In the genomic region with DNA sequence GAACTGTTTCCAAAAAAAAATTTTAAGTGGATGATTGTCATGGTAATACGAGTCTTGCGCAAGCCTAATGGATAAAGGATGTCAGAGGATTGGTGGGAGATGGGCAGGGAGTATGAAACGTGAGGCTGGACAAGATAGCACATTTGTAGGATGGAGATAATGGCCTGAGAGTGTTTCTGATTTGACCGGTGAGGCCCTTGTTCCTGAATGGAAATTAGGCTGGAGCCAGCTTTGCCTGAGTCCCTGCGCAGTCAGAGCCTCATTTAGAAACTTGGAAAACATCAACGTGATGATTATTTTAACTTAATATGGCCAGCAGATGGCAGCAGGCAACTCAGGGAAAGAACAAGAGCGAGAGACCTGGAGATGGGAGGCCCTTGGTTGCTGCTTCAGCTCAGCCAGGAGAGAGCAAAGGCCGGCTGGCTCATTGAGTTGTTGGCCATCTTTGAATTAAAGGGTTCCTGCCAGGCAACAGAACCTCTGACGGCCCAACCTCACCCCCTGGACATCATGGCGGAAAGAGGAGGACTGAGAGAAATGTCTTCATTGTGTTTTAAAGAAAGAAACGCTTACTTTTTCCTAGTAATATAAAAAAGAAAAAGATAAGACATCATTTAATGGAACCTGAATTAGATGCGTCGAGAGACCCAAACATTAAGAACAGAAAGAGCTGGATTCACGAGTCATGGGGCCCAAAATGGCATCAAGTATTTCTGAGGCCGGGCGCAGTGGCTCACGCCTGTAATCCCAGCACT, we compare ENCODE assay signal across 8 cellular contexts.
DNase-seq lines count a peak whose midpoint lies in the region; FAIRE-seq and TF ChIP-seq lines count a peak whose summit lies in the region.

No MANE protein-coding gene starts in this region.

- no peaks in the 10 kb centered on the region for H3K36me3 Mint-ChIP-seq in glutamatergic neuron (ENCODE audit: unreplicated experiment)

- peaks cover 5% of the 10 kb centered on the region for H3K4me1 Mint-ChIP-seq in glutamatergic neuron (ENCODE audit: low read depth, unreplicated experiment)

- H3K27ac ChIP-seq in vagina: no peak overlapping the region

- peak; percentile 92 for FAIRE-seq in H54 (lab: Jason Lieb, UNC)

- DNase-seq in ELF-1 (ENCODE audit: low read depth, low spot score) (peak; percentile 84), H54 (ENCODE audit: insufficient read length, low spot score) (peak; percentile 66), NAMALWA (ENCODE audit: low spot score) (peak; percentile 89), SK-N-DZ (ENCODE audit: low spot score) (peak; percentile 87), glutamatergic neuron (peak; percentile 63), posterior vena cava (ENCODE audit: low spot score) (peak; percentile 90), vagina (ENCODE audit: extremely low spot score in 2 of 2) (peak in 1 of 2 donors; percentile 89)
- peak; percentile 51 for DNase-seq in activated naive CD4-positive, alpha-beta T cell treated with anti-CD3 and anti-CD28 coated beads, Interleukin-2, amount 50 U/mL, for 16 hours

- no peaks in the 10 kb centered on the region for H3K27me3 Mint-ChIP-seq in glutamatergic neuron (ENCODE audit: unreplicated experiment)

- no peak overlapping the region for H3K4me3 ChIP-seq in vagina

- intact Hi-C loops in posterior vena cava (cut with DNase I) (loop anchor here in 1 of 2 donors (5.0 to 10.0 kb wide), 2 partner anchors 134 to 251 kb away; no protein-coding TSS in a partner anchor), vagina (cut with DNase I) (loop anchor here (10.0 kb wide), 1 partner anchor 131 kb away; no protein-coding TSS in a partner anchor)

- H3K9me3 ChIP-seq in vagina: no peaks in the 10 kb centered on the region

- H3K36me3 ChIP-seq in vagina: no peaks in the 10 kb centered on the region

- no peak overlapping the region for H3K4me3 Mint-ChIP-seq in glutamatergic neuron (ENCODE audit: unreplicated experiment)

- peak; percentile 49 for TF ChIP-seq CTCF in glutamatergic neuron (IDR thresholded peaks at IDR 0.05; ENCODE audit: partially characterized antibody, unreplicated experiment)
- TF ChIP-seq CTCF in vagina (IDR thresholded peaks at IDR 0.05): peak; percentile 17 to 60 (median 47)

- H3K4me1 ChIP-seq in vagina: no peaks in the 10 kb centered on the region

- no peaks in the 10 kb centered on the region for H3K27me3 ChIP-seq in vagina

- H3K9me3 Mint-ChIP-seq in glutamatergic neuron (ENCODE audit: unreplicated experiment): peaks cover 3% of the 10 kb centered on the region

- no peak overlapping the region for H3K27ac Mint-ChIP-seq in glutamatergic neuron (ENCODE audit: unreplicated experiment)

- no peak for TF ChIP-seq POLR2A in H54 (IDR thresholded peaks at IDR 0.05; ENCODE audit: low read depth, low read length)
- TF ChIP-seq POLR2A in vagina (IDR thresholded peaks at IDR 0.05): no peak
